Comparison of ENCODE assay signal across 9 cellular contexts in the genomic region with DNA sequence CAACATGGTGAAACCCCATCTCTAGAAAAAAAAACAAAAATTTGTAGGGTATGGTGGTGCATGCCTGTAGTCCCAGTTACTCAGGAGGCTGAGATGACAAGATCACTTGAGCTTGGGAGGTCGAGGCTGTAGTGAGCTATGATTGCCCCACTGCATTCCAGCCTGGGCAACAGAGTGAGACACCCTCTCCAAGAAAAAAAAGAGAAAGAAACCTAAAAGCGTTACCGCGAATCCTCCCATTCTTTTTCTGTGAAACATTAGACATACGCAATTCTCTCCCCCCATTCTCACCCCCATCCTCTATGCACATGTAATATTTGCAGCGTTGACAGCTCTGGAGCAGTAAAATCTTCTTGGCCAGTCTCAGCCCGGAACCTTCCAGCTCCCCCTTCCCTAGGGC. TPM values are rescaled to one million over a fixed set of nuclear protein-coding genes. Genes with fewer than 3 reads are reported as not detected.
DNase-seq lines count a peak whose midpoint lies in the region; ATAC-seq and TF ChIP-seq lines count a peak whose summit lies in the region.
"Had no signal": no experiment of that assay in that cellular context is flagged by ENCODE, and none has a peak within 500 bp of the region (broad histone marks: within the 10 kb centered on the region; RNA-seq: fewer than 3 reads in every experiment).

No MANE protein-coding gene starts in this region.

- H3K4me1 ChIP-seq in mesodermal cell (ENCODE audit: control insufficient read depth, insufficient read depth, low read length, poor library complexity, severe bottlenecking) = peaks cover 62% of the 10 kb centered on the region
- H3K4me1 ChIP-seq in testis = peaks cover 7% of the 10 kb centered on the region

- peak overlapping the region; percentile 70 for H3K4me3 Mint-ChIP-seq in activated CD4-positive, alpha-beta T cell treated with anti-CD3 and anti-CD28 coated beads, Interleukin-2, amount 10 ng/mL, durations not matched to agents 24 days and 14 days

- no peaks in the 10 kb centered on the region for H3K27me3 ChIP-seq in testis

- no peaks in the 10 kb centered on the region for H3K9me3 Mint-ChIP-seq in activated CD4-positive, alpha-beta T cell treated with anti-CD3 and anti-CD28 coated beads, Interleukin-2, amount 10 ng/mL, durations not matched to agents 24 days and 14 days

- no peak for ATAC-seq in GM21360 (IDR thresholded peaks at IDR 0.05; ENCODE audit: unreplicated experiment)

- H3K4me1 Mint-ChIP-seq in activated CD4-positive, alpha-beta T cell treated with anti-CD3 and anti-CD28 coated beads, Interleukin-2, amount 10 ng/mL, durations not matched to agents 24 days and 14 days = peaks cover 21% of the 10 kb centered on the region

- H3K36me3 ChIP-seq in mesodermal cell (ENCODE audit: control insufficient read depth, insufficient read depth, low read length) = peaks cover 7% of the 10 kb centered on the region
- no peaks in the 10 kb centered on the region for H3K36me3 ChIP-seq in testis (ENCODE audit: low read depth, missing control alignments)

- WGBS in mesodermal cell (ENCODE audit: insufficient coverage in 2 of 2), 2 experiments = 10 to 37% methylated on average over 3 to 4 of the region's 7 CpGs
- 27 to 31% methylated on average over 7 of the region's 7 CpGs for WGBS in testis, 2 donors

- H3K27ac ChIP-seq in mesodermal cell (ENCODE audit: low read depth, low read length, severe bottlenecking) (peak overlapping the region; percentile 76), testis (no peak overlapping the region)

- no peaks in the 10 kb centered on the region for H3K9me3 ChIP-seq in mesodermal cell (ENCODE audit: control insufficient read depth, low read length)
- no peaks in the 10 kb centered on the region for H3K9me3 ChIP-seq in testis

- H3K27me3 Mint-ChIP-seq in activated CD4-positive, alpha-beta T cell treated with anti-CD3 and anti-CD28 coated beads, Interleukin-2, amount 10 ng/mL, durations not matched to agents 24 days and 14 days = peaks cover 71% of the 10 kb centered on the region

- no peak for DNase-seq in activated CD4-positive, alpha-beta T cell treated with anti-CD3 and anti-CD28 coated beads, Interleukin-2, amount 10 ng/mL, durations not matched to agents 24 days and 14 days
- DNase-seq in activated CD4-positive, alpha-beta T cell treated with anti-CD3 and anti-CD28 coated beads for 4 hours = no peak
- DNase-seq in cardiac fibroblast (ENCODE audit: low read depth in 2 of 2) (peak in 1 of 2 donors; percentile 23), testis (no peak), AG08395 (ENCODE audit: low spot score) (no peak), NCI-H1048 (lab: John Stamatoyannopoulos, UW) (no peak)
- DNase-seq: SHP77 had no signal

- no peak overlapping the region for H3K27ac Mint-ChIP-seq in activated CD4-positive, alpha-beta T cell treated with anti-CD3 and anti-CD28 coated beads, Interleukin-2, amount 10 ng/mL, durations not matched to agents 24 days and 14 days

- TF ChIP-seq CTCF in cardiac fibroblast (IDR thresholded peaks at IDR 0.05; ENCODE audit: low read depth, low read length) = no peak
- TF ChIP-seq CTCF in testis (IDR thresholded peaks at IDR 0.05) = no peak

- TF ChIP-seq POLR2A in testis (IDR thresholded peaks at IDR 0.05) = no peak

- H3K4me3 ChIP-seq in cardiac fibroblast (replicated peaks in 1 of 2; ENCODE audit: low read depth in 2 of 2, low read length in 2 of 2) (peak overlapping the region; percentile 54 to 71), mesodermal cell (ENCODE audit: extremely low read depth, insufficient read depth, low read length, poor library complexity, severe bottlenecking) (peak overlapping the region; percentile 83), testis (peak overlapping the region; percentile 58 to 65)

- intact Hi-C loops in activated CD4-positive, alpha-beta T cell treated with anti-CD3 and anti-CD28 coated beads, Interleukin-2, amount 10 ng/mL, durations not matched to agents 24 days and 14 days (cut with micrococcal nuclease) = loop anchor here (10.0 kb wide), 1 partner anchor 109 kb away; no protein-coding TSS in a partner anchor
- intact Hi-C loops in testis (cut with DNase I; ENCODE audit: low total_unique reads) = no loop called here

- no peaks in the 10 kb centered on the region for H3K36me3 Mint-ChIP-seq in activated CD4-positive, alpha-beta T cell treated with anti-CD3 and anti-CD28 coated beads, Interleukin-2, amount 10 ng/mL, durations not matched to agents 24 days and 14 days (ENCODE audit: low read depth)

RNA-seq across cellular contexts. Expression of a gene that starts 2.1 kb away (rescaled TPM):
- total RNA-seq in activated CD4-positive, alpha-beta T cell treated with anti-CD3 and anti-CD28 coated beads, Interleukin-2, amount 10 ng/mL, durations not matched to agents 24 days and 14 days = 0.12 and 0.31 TPM in 2 replicates
- 32.8 TPM for polyA plus RNA-seq in mesodermal cell (2013, experiment 1 of 2)
- polyA plus RNA-seq in mesodermal cell (2013, experiment 2 of 2) = 24.7 TPM
- total RNA-seq in testis = 1 to 10 TPM; 4.9 to 8.1 TPM
- polyA plus RNA-seq in testis (ENCODE audit: insufficient read depth, low read depth, low replicate concordance) = 7.8 TPM

RNA-seq across cellular contexts. Expression of a gene that starts 20.3 kb away (rescaled TPM):
- 16.9 and 18.0 TPM in 2 replicates for total RNA-seq in activated CD4-positive, alpha-beta T cell treated with anti-CD3 and anti-CD28 coated beads, Interleukin-2, amount 10 ng/mL, durations not matched to agents 24 days and 14 days
- polyA plus RNA-seq in mesodermal cell (2013, experiment 1 of 2) = 51.4 TPM
- polyA plus RNA-seq in mesodermal cell (2013, experiment 2 of 2) = 43.1 TPM
- 10 to 100 TPM; 39.0 to 44.9 TPM for total RNA-seq in testis
- 70.0 TPM for polyA plus RNA-seq in testis (ENCODE audit: insufficient read depth, low read depth, low replicate concordance)
